8 cellular contexts compared by ENCODE assay signal in genomic region chr11:8871283-8871775, GRCh38. TPM values are rescaled to one million over a fixed set of nuclear protein-coding genes. Genes with fewer than 3 reads are reported as not detected.
DNase-seq lines count a peak whose midpoint lies in the region; ATAC-seq, FAIRE-seq and TF ChIP-seq lines count a peak whose summit lies in the region.

No MANE protein-coding gene starts in this region.

- peak overlapping the region in 1 of 2 donors; percentile 76 for H3K9ac ChIP-seq in colonic mucosa (ENCODE audit: low read depth in 2 of 2, low read length in 2 of 2)

- H3K4me3 ChIP-seq in colonic mucosa (peak overlapping the region; percentile 89), stomach (peak overlapping the region; percentile 88 to 96 (median 95))

- no peak for FAIRE-seq in D721Med (lab: Jason Lieb, UNC)

- no peak overlapping the region for H3K27ac Mint-ChIP-seq in activated naive CD4-positive, alpha-beta T cell treated with anti-CD3 and anti-CD28 coated beads for 36 hours

- H3K36me3 ChIP-seq in colonic mucosa (no peaks in the 10 kb centered on the region), stomach (no peaks in the 10 kb centered on the region)

- H3K4me1 ChIP-seq in colonic mucosa (no peaks in the 10 kb centered on the region), stomach (peaks cover 10 to 66% (median 31%) of the 10 kb centered on the region in 4 donors)

- DNase-seq in activated naive CD4-positive, alpha-beta T cell treated with anti-CD3 and anti-CD28 coated beads for 36 hours, result no peak
- no peak for DNase-seq in activated naive CD4-positive, alpha-beta T cell treated with anti-CD3 and anti-CD28 coated beads, Interleukin-2, amount 50 U/mL, for 16 hours
- peak; percentile 84 for DNase-seq in NCI-H82 (lab: John Stamatoyannopoulos, UW)
- DNase-seq in colonic mucosa, result peak; percentile 76
- peak; percentile 52 to 58 for DNase-seq in left colon
- DNase-seq in stomach, result peak; percentile 56
- DNase-seq in activated effector memory CD4-positive, alpha-beta T cell treated with Interleukin-2 at 50 U/mL for 16 hours, result no peak
- DNase-seq in D721Med (ENCODE audit: insufficient read length, low spot score), result no peak

- intact Hi-C loops in activated naive CD4-positive, alpha-beta T cell treated with anti-CD3 and anti-CD28 coated beads for 36 hours (cut with micrococcal nuclease), result no loop called here
- intact Hi-C loops in colonic mucosa (cut with DNase I), result loop anchor here (2.0 kb wide), 1 partner anchor 189 kb away; the partner anchor contains the start of genes RPL27A and TRIM66
- intact Hi-C loops in left colon (cut with DNase I, micrococcal nuclease), result no loop called here
- intact Hi-C loops in stomach (cut with DNase I; ENCODE audit: low total_unique reads), result no loop called here

- TF ChIP-seq EP300 in stomach (IDR thresholded peaks at IDR 0.05), result no peak

- no peaks in the 10 kb centered on the region for H3K9me3 Mint-ChIP-seq in activated naive CD4-positive, alpha-beta T cell treated with anti-CD3 and anti-CD28 coated beads for 36 hours

- 3 to 6% (median 5%) methylated on average over 15 of the region's 15 CpGs for WGBS in stomach, 5 donors

- TF ChIP-seq CTCF in colonic mucosa (IDR thresholded peaks at IDR 0.05), result no peak
- TF ChIP-seq CTCF in stomach (IDR thresholded peaks at IDR 0.05), result no peak
- TF ChIP-seq CTCF in D721Med (IDR thresholded peaks at IDR 0.05; ENCODE audit: insufficient read depth, missing control alignments), result no peak

- H3K4me1 Mint-ChIP-seq in activated naive CD4-positive, alpha-beta T cell treated with anti-CD3 and anti-CD28 coated beads for 36 hours (ENCODE audit: low read depth), result peaks cover 10% of the 10 kb centered on the region

- H3K27ac ChIP-seq in colonic mucosa (peak overlapping the region; percentile 80), stomach (peak overlapping the region; percentile 85 to 95 (median 92))

- H3K27me3 ChIP-seq in colonic mucosa, result no peaks in the 10 kb centered on the region
- peaks cover 0 to 12% (median 9%) of the 10 kb centered on the region in 3 donors for H3K27me3 ChIP-seq in stomach

- peak overlapping the region; percentile 42 for H3K4me3 Mint-ChIP-seq in activated naive CD4-positive, alpha-beta T cell treated with anti-CD3 and anti-CD28 coated beads for 36 hours

- no peaks in the 10 kb centered on the region for H3K36me3 Mint-ChIP-seq in activated naive CD4-positive, alpha-beta T cell treated with anti-CD3 and anti-CD28 coated beads for 36 hours (ENCODE audit: low read depth)

- no peaks in the 10 kb centered on the region for H3K9me3 ChIP-seq in colonic mucosa
- H3K9me3 ChIP-seq in stomach, result no peaks in the 10 kb centered on the region

- CTCF ChIA-PET in activated naive CD4-positive, alpha-beta T cell treated with anti-CD3 and anti-CD28 coated beads for 36 hours (lab: Charles Lee), result no interaction called here

- no peak for TF ChIP-seq POLR2A in stomach (IDR thresholded peaks at IDR 0.05)

- peaks cover 43% of the 10 kb centered on the region for H3K27me3 Mint-ChIP-seq in activated naive CD4-positive, alpha-beta T cell treated with anti-CD3 and anti-CD28 coated beads for 36 hours (ENCODE audit: low read depth)

- ATAC-seq in left colon, result peak; percentile 50

RNA-seq across cellular contexts. Expression of gene AKIP1, which starts 39.7 kb away (rescaled TPM):
- total RNA-seq in activated naive CD4-positive, alpha-beta T cell treated with anti-CD3 and anti-CD28 coated beads for 36 hours, result 10 to 100 TPM; 41.5 to 43.9 TPM
- total RNA-seq in colonic mucosa (10 to 100 TPM; 16.7 to 22.3 TPM), left colon (10 to 100 TPM; 12.9 to 15.6 TPM), stomach (10 to 100 TPM in 3 of 5 donors, under 1 TPM in 1, not detected in 1; 0.89 to 21.1 (median 17.9) TPM)
- polyA plus RNA-seq in stomach, result 10 to 100 TPM; 16.8 to 26.8 (median 23.4) TPM

Comparison
In these comparisons a context has a peak if more than half of its experiments do, and no peak if none do; other contexts are left out.
1. DNase-seq: peak in NCI-H82 (single experiment), colonic mucosa (single experiment), left colon (2 of 2) and stomach (single experiment); none in activated naive CD4-positive, alpha-beta T cell treated with anti-CD3 and anti-CD28 coated beads for 36 hours (single experiment), activated naive CD4-positive, alpha-beta T cell treated with anti-CD3 and anti-CD28 coated beads, Interleukin-2, amount 50 U/mL, for 16 hours (single experiment), activated effector memory CD4-positive, alpha-beta T cell treated with Interleukin-2 at 50 U/mL for 16 hours (single experiment) and D721Med (single experiment).